19 cellular contexts compared by ENCODE assay signal in genomic region chr1:64692911-64693310, GRCh38. TPM values are rescaled to one million over a fixed set of nuclear protein-coding genes. Genes with fewer than 3 reads are reported as not detected.
DNase-seq lines count a peak whose midpoint lies in the region; ATAC-seq and TF ChIP-seq lines count a peak whose summit lies in the region.
"Had no signal": no experiment of that assay in that cellular context is flagged by ENCODE, and none has a peak within 500 bp of the region (broad histone marks: within the 10 kb centered on the region; RNA-seq: fewer than 3 reads in every experiment).

No MANE protein-coding gene starts in this region.

- H3K36me3 ChIP-seq in GM23338 (ENCODE audit: insufficient read depth): peaks cover 4% of the 10 kb centered on the region
- no peaks in the 10 kb centered on the region for H3K36me3 ChIP-seq in mammary epithelial cell (ENCODE audit: insufficient read depth, low read length)
- H3K36me3 ChIP-seq in thoracic aorta: no peaks in the 10 kb centered on the region
- H3K36me3 ChIP-seq: BE2C had no signal

- peaks cover 20% of the 10 kb centered on the region for H3K4me1 Mint-ChIP-seq in GM23338
- H3K4me1 Mint-ChIP-seq: CD8-positive, alpha-beta memory T cell had no signal

- in situ Hi-C loops in mammary epithelial cell (cut with MboI; ENCODE audit: low sequenced_read_pairs in 2 of 2): loop anchor here in 1 of 2 donors (25.0 kb wide), 1 partner anchor 431 kb away; no protein-coding TSS in a partner anchor

- H3K4me1 ChIP-seq in GM23338 (ENCODE audit: insufficient read depth) (peaks cover 27% of the 10 kb centered on the region), mammary epithelial cell (ENCODE audit: insufficient read depth, low read length) (peaks cover 11% of the 10 kb centered on the region), thoracic aorta (ENCODE audit: control insufficient read depth in 1 of 2, low read depth in 2 of 2) (peaks cover 6 to 26% of the 10 kb centered on the region in 2 donors)
- H3K4me1 ChIP-seq: BE2C, HAP-1 had no signal

- no peaks in the 10 kb centered on the region for H4K20me1 ChIP-seq in GM23338 (replicated peaks; ENCODE audit: insufficient read depth)
- H4K20me1 ChIP-seq in mammary epithelial cell (ENCODE audit: insufficient read depth, low read length): no peaks in the 10 kb centered on the region

- DNase-seq in GM23338 (ENCODE audit: low spot score) (no peak), mammary epithelial cell (peak; percentile 9), fibroblast of gingiva (ENCODE audit: low read depth) (peak; percentile 12), thoracic aorta (ENCODE audit: low spot score) (no peak), hypothalamus (lab: John Stamatoyannopoulos, UW) (no peak), ureter (ENCODE audit: low spot score) (no peak)
- DNase-seq: BE2C; C1 segment of cervical spinal cord; CD8-positive, alpha-beta memory T cell; COR-L47; DMS 273 treated with DMSO at 0.1 percent for 48 hours; DMS53; DND-41; EL; IMR-90 had no signal

- H3K9me3 Mint-ChIP-seq in GM23338: no peaks in the 10 kb centered on the region; the same call in 2 of the 3 replicates
- H3K9me3 Mint-ChIP-seq: CD4-positive, CD25-positive, alpha-beta regulatory T cell; CD8-positive, alpha-beta memory T cell had no signal

- H2AFZ ChIP-seq in GM23338: no peak overlapping the region
- H2AFZ ChIP-seq in mammary epithelial cell (ENCODE audit: low read depth, low read length): no peak overlapping the region

- H3K27me3 ChIP-seq in GM23338 (ENCODE audit: insufficient read depth): no peaks in the 10 kb centered on the region
- no peaks in the 10 kb centered on the region for H3K27me3 ChIP-seq in mammary epithelial cell (ENCODE audit: insufficient read depth, low read length)
- no peaks in the 10 kb centered on the region for H3K27me3 ChIP-seq in thoracic aorta (replicated peaks; ENCODE audit: insufficient read depth)
- H3K27me3 ChIP-seq: BE2C had no signal

- intact Hi-C loops in mammary epithelial cell (cut with micrococcal nuclease): no loop called here

- H3F3A ChIP-seq in GM23338 (replicated peaks; ENCODE audit: low read depth): no peaks in the 10 kb centered on the region

- no peak for ATAC-seq in GM23338
- ATAC-seq in thoracic aorta (ENCODE audit: insufficient number of reproducible peaks, low FRiP score, low read depth): no peak
- ATAC-seq in HG03571 (IDR thresholded peaks at IDR 0.05; ENCODE audit: unreplicated experiment): no peak
- ATAC-seq: GM12878 had no signal

- dilution Hi-C loops in mammary epithelial cell (cut with HindIII; ENCODE audit: low sequenced_read_pairs): no loop called here

- CTCF ChIA-PET in mammary epithelial cell (lab: Charles Lee; ENCODE audit: low non-redundant PET): no interaction called here

- H3K27ac ChIP-seq in GM23338 (ENCODE audit: low read depth) (0 out of 2 replicates have a peak overlapping the region, but pooled peaks have one; percentile 10), mammary epithelial cell (ENCODE audit: insufficient read depth, low read depth, low read length) (no peak overlapping the region), thoracic aorta (peak overlapping the region; percentile 61 to 64)

- no peak overlapping the region for H3K4me2 ChIP-seq in GM23338
- H3K4me2 ChIP-seq in mammary epithelial cell (ENCODE audit: insufficient read depth, low read depth, low read length): no peak overlapping the region

- H3K27me3 Mint-ChIP-seq in GM23338 (ENCODE audit: insufficient read depth, low read depth, poor library complexity): no peaks in the 10 kb centered on the region
- H3K27me3 Mint-ChIP-seq: CD4-positive, CD25-positive, alpha-beta regulatory T cell had no signal

- H3K79me2 ChIP-seq in GM23338 (replicated peaks; ENCODE audit: insufficient read depth) (no peaks in the 10 kb centered on the region), mammary epithelial cell (ENCODE audit: insufficient read depth, low read length) (no peaks in the 10 kb centered on the region)

- peaks cover 35% of the 10 kb centered on the region for H3K36me3 Mint-ChIP-seq in GM23338 (ENCODE audit: low read depth)
- H3K36me3 Mint-ChIP-seq: CD4-positive, CD25-positive, alpha-beta regulatory T cell; CD8-positive, alpha-beta memory T cell had no signal

- WGBS in mammary epithelial cell (ENCODE audit: low coverage, missing lambda C conversion rate): 0% methylated on average over 1 of the region's 1 CpG

- no peak overlapping the region for H3K27ac Mint-ChIP-seq in GM23338
- H3K27ac Mint-ChIP-seq: CD4-positive, CD25-positive, alpha-beta regulatory T cell; CD8-positive, alpha-beta memory T cell had no signal

- no peaks in the 10 kb centered on the region for H3K9me2 ChIP-seq in GM23338 (ENCODE audit: insufficient read depth)

- no peak overlapping the region for H3K4me3 ChIP-seq in GM23338
- no peak overlapping the region for H3K4me3 ChIP-seq in mammary epithelial cell (replicated peaks in 1 of 3; ENCODE audit: insufficient read depth in 1 of 3, low read depth in 2 of 3, low read length in 3 of 3)
- H3K4me3 ChIP-seq in thoracic aorta: peak overlapping the region; percentile 63
- H3K4me3 ChIP-seq: GM12878, HAP-1 had no signal

- no TSS peak for BruUV-seq in mammary epithelial cell (replicated peaks; lab: Mats Ljungman, UMichigan)

- H3K9me3 ChIP-seq in mammary epithelial cell (replicated peaks; ENCODE audit: insufficient read depth, low read length) (no peaks in the 10 kb centered on the region), thoracic aorta (no peaks in the 10 kb centered on the region)
- H3K9me3 ChIP-seq: BE2C, HAP-1 had no signal

- no peak overlapping the region for H3K9ac ChIP-seq in mammary epithelial cell (ENCODE audit: insufficient read depth, low read length)

- TF ChIP-seq CTCF in GM23338 (conservative IDR thresholded peaks at IDR 0.05; ENCODE audit: low read depth in 2 of 2) (no peak), mammary epithelial cell (conservative IDR thresholded peaks at IDR 0.05 in 1 of 2, IDR thresholded peaks at IDR 0.05 in 1 of 2; ENCODE audit: extremely low read depth in 1 of 2, insufficient read depth in 1 of 2, low read depth in 1 of 2, low read length in 2 of 2) (no peak), thoracic aorta (IDR thresholded peaks at IDR 0.05) (no peak)

- H3K4me3 Mint-ChIP-seq in GM23338: no peak overlapping the region
- H3K4me3 Mint-ChIP-seq: CD4-positive, CD25-positive, alpha-beta regulatory T cell; CD8-positive, alpha-beta memory T cell had no signal

TF ChIP-seq in GM23338, 12 proteins besides CTCF, POLR2A, EP300 and RAD21:
- TF ChIP-seq NANOG (IDR thresholded peaks at IDR 0.05; ENCODE audit: borderline replicate concordance) (no peak), STAT1 (IDR thresholded peaks at IDR 0.05; ENCODE audit: unreplicated experiment) (no peak)
- TF ChIP-seq, protein P1, sequence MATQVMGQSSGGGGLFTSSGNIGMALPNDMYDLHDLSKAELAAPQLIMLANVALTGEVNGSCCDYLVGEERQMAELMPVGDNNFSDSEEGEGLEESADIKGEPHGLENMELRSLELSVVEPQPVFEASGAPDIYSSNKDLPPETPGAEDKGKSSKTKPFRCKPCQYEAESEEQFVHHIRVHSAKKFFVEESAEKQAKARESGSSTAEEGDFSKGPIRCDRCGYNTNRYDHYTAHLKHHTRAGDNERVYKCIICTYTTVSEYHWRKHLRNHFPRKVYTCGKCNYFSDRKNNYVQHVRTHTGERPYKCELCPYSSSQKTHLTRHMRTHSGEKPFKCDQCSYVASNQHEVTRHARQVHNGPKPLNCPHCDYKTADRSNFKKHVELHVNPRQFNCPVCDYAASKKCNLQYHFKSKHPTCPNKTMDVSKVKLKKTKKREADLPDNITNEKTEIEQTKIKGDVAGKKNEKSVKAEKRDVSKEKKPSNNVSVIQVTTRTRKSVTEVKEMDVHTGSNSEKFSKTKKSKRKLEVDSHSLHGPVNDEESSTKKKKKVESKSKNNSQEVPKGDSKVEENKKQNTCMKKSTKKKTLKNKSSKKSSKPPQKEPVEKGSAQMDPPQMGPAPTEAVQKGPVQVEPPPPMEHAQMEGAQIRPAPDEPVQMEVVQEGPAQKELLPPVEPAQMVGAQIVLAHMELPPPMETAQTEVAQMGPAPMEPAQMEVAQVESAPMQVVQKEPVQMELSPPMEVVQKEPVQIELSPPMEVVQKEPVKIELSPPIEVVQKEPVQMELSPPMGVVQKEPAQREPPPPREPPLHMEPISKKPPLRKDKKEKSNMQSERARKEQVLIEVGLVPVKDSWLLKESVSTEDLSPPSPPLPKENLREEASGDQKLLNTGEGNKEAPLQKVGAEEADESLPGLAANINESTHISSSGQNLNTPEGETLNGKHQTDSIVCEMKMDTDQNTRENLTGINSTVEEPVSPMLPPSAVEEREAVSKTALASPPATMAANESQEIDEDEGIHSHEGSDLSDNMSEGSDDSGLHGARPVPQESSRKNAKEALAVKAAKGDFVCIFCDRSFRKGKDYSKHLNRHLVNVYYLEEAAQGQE (IDR thresholded peaks at IDR 0.05; ENCODE audit: unreplicated experiment): no peak

RNA-seq across cellular contexts. Expression of gene RAVER2, which starts 52.0 kb away (rescaled TPM):
- 24.6 and 27.0 TPM in 2 replicates for total RNA-seq in GM23338 (2014; rRNA removed; shearing (Covaris generic))
- polyA plus RNA-seq in GM23338 (2016; fragmentation: Nextera tagmentation; extraction: Ambion mirVana): 5.9 and 7.8 TPM in 2 replicates
- 10 to 100 TPM in 1 of 2 donors, 1 to 10 TPM in 1; 9.7 to 15.8 TPM for total RNA-seq in mammary epithelial cell
- 8.1 TPM for polyA plus RNA-seq in mammary epithelial cell
- 2.5 TPM for polyA minus RNA-seq in mammary epithelial cell
- total RNA-seq in thoracic aorta: 10 to 100 TPM; 17.2 to 18.3 TPM
- 11.5 TPM for total RNA-seq in ureter

Comparison
In these comparisons a context has a peak if more than half of its experiments do, and no peak if none do; other contexts are left out.
1. DNase-seq: peak in mammary epithelial cell (single experiment) and fibroblast of gingiva (single experiment); none in GM23338 (single experiment), thoracic aorta (single experiment), hypothalamus (0 of 51) and ureter (single experiment).